1 cellular context compared by ENCODE assay signal in genomic region chr15:60575995-60576394, GRCh38.
A peak's percentile ranks its signal among the peaks of the same experiment; 100 is the strongest.
TF ChIP-seq lines count a peak whose summit lies in the region.

No MANE protein-coding gene starts in this region.

TF ChIP-seq in HepG2, 621 proteins besides CTCF, POLR2A, EP300 and RAD21 (continued from another document and continues in another):
- TF ChIP-seq ARID5B (CRISPR knock-in tag; IDR thresholded peaks at IDR 0.05) (peak; percentile 55), ZNF615 (CRISPR knock-in tag; IDR thresholded peaks at IDR 0.05; ENCODE audit: borderline replicate concordance) (no peak), ZUFSP (CRISPR knock-in tag; IDR thresholded peaks at IDR 0.05; ENCODE audit: borderline replicate concordance) (no peak), ISX (CRISPR knock-in tag; conservative IDR thresholded peaks at IDR 0.05) (no peak), KMT2A (CRISPR knock-in tag; IDR thresholded peaks at IDR 0.05) (0 out of 2 replicates have a peak, but pooled peaks have one; percentile 19), ZNF782 (CRISPR knock-in tag; IDR thresholded peaks at IDR 0.05; ENCODE audit: borderline replicate concordance) (no peak), SNAPC5 (CRISPR knock-in tag; IDR thresholded peaks at IDR 0.05; ENCODE audit: borderline replicate concordance) (no peak), PTBP1 (IDR thresholded peaks at IDR 0.05; ENCODE audit: low read depth, low read length, poor library complexity, severe bottlenecking) (no peak), ZFAT (CRISPR knock-in tag; conservative IDR thresholded peaks at IDR 0.05) (no peak), SIX1 (CRISPR knock-in tag; IDR thresholded peaks at IDR 0.05; ENCODE audit: borderline replicate concordance) (no peak), ZNF678 (CRISPR knock-in tag; IDR thresholded peaks at IDR 0.05) (no peak), PAF1 (CRISPR knock-in tag; IDR thresholded peaks at IDR 0.05) (no peak), ZNF883 (CRISPR knock-in tag; IDR thresholded peaks at IDR 0.05; ENCODE audit: not compliant biosample characterization) (no peak), TCF7L2 (IDR thresholded peaks at IDR 0.05; ENCODE audit: low read depth, low read length) (no peak), HNRNPLL (IDR thresholded peaks at IDR 0.05; ENCODE audit: low read depth, low read length, poor library complexity, severe bottlenecking) (no peak), ZNF10 (CRISPR knock-in tag; IDR thresholded peaks at IDR 0.05; ENCODE audit: borderline replicate concordance, low read depth) (no peak), THYN1 (CRISPR knock-in tag; IDR thresholded peaks at IDR 0.05; ENCODE audit: borderline replicate concordance, low read depth) (no peak), ZNF382 (CRISPR knock-in tag; IDR thresholded peaks at IDR 0.05; ENCODE audit: borderline replicate concordance) (no peak), HOXA7 (CRISPR knock-in tag; IDR thresholded peaks at IDR 0.05) (no peak), ZNF704 (CRISPR knock-in tag; IDR thresholded peaks at IDR 0.05; ENCODE audit: borderline replicate concordance) (no peak), RNF219 (CRISPR knock-in tag; IDR thresholded peaks at IDR 0.05) (no peak), MXI1 (IDR thresholded peaks at IDR 0.05; ENCODE audit: borderline replicate concordance, low read depth, low read length) (peak; percentile 62; the same call in 1 of the 3 replicates), HIC2 (CRISPR knock-in tag; IDR thresholded peaks at IDR 0.05; ENCODE audit: low read depth) (no peak), FOXM1 (CRISPR knock-in tag; IDR thresholded peaks at IDR 0.05) (no peak), CHD4 (IDR thresholded peaks at IDR 0.05; ENCODE audit: borderline replicate concordance, low read length) (no peak), ZNF724P (CRISPR knock-in tag; IDR thresholded peaks at IDR 0.05; ENCODE audit: borderline replicate concordance) (no peak), ATF3 (CRISPR knock-in tag; IDR thresholded peaks at IDR 0.05) (no peak), ZBTB10 (CRISPR knock-in tag; IDR thresholded peaks at IDR 0.05; ENCODE audit: borderline replicate concordance) (no peak), NBN (conservative IDR thresholded peaks at IDR 0.05) (no peak), ZNF143 (CRISPR knock-in tag; IDR thresholded peaks at IDR 0.05) (no peak), ZNF276 (CRISPR knock-in tag; IDR thresholded peaks at IDR 0.05; ENCODE audit: low read depth) (no peak), AHR (CRISPR knock-in tag; IDR thresholded peaks at IDR 0.05) (no peak), ZFP62 (CRISPR knock-in tag; IDR thresholded peaks at IDR 0.05) (no peak), STAT6 (CRISPR knock-in tag; IDR thresholded peaks at IDR 0.05; ENCODE audit: borderline replicate concordance) (no peak), TSC22D2 (CRISPR knock-in tag; IDR thresholded peaks at IDR 0.05; ENCODE audit: borderline replicate concordance) (no peak), ZNF670 (CRISPR knock-in tag; IDR thresholded peaks at IDR 0.05; ENCODE audit: borderline replicate concordance) (no peak), SOX13 (IDR thresholded peaks at IDR 0.05) (no peak), SOX13 (CRISPR knock-in tag; conservative IDR thresholded peaks at IDR 0.05 in 1 of 2, IDR thresholded peaks at IDR 0.05 in 1 of 2) (peak in 1 of 2 experiments; percentile 41; a peak in 1 of 4 replicates), GTF2F1 (IDR thresholded peaks at IDR 0.05; ENCODE audit: low read length) (no peak)
